Comparison of ENCODE assay signal across 1 cellular context in genomic region chr2:169464508-169465386, GRCh38.
TF ChIP-seq lines count a peak whose summit lies in the region.

No MANE protein-coding gene starts in this region.

TF ChIP-seq in HepG2, 621 proteins besides CTCF, POLR2A, EP300 and RAD21:
- TF ChIP-seq ZNF20 (CRISPR knock-in tag; IDR thresholded peaks at IDR 0.05) = no peak
- no peak for TF ChIP-seq RFX5 (IDR thresholded peaks at IDR 0.05; ENCODE audit: low read depth, low read length)
- no peak for TF ChIP-seq ZNF883 (CRISPR knock-in tag; IDR thresholded peaks at IDR 0.05; ENCODE audit: not compliant biosample characterization)
- no peak for TF ChIP-seq PAXIP1 (CRISPR knock-in tag; conservative IDR thresholded peaks at IDR 0.05)
- TF ChIP-seq ELF3 (CRISPR knock-in tag; IDR thresholded peaks at IDR 0.05) = no peak
- no peak for TF ChIP-seq RFXAP (CRISPR knock-in tag; IDR thresholded peaks at IDR 0.05; ENCODE audit: borderline replicate concordance)
- TF ChIP-seq ZNF44 (CRISPR knock-in tag; IDR thresholded peaks at IDR 0.05) = no peak
- TF ChIP-seq PPARG (CRISPR knock-in tag; conservative IDR thresholded peaks at IDR 0.05) = no peak
- no peak for TF ChIP-seq ZNF260 (CRISPR knock-in tag; IDR thresholded peaks at IDR 0.05; ENCODE audit: borderline replicate concordance, low read depth)
- no peak for TF ChIP-seq ZC3H4 (CRISPR knock-in tag; IDR thresholded peaks at IDR 0.05; ENCODE audit: borderline replicate concordance)
- no peak for TF ChIP-seq BRD4 (CRISPR knock-in tag; IDR thresholded peaks at IDR 0.05)
